In the genomic region with DNA sequence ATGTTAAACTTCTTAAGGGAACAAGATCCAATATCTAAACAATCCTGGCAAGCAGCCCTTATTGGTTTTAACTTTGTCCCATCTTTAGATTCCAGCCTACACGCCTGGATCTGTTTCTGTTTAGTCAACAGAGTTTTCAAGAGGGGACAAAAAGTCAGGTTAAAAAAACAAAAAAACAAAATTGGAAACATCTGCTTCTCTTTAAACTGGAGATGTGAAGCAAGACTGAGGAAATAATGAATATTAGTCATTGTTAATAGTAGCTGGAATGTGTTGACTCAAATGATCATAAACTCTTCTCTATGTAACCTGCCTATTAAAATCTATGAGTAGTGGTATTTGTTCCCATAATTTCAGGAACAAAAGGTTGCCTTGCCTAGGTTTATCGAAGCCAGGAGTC, we compare ENCODE assay signal across 12 cellular contexts. TPM values are rescaled to one million over a fixed set of nuclear protein-coding genes. Genes with fewer than 3 reads are reported as not detected.
A peak's percentile ranks its signal among the peaks of the same experiment; 100 is the strongest.
DNase-seq lines count a peak whose midpoint lies in the region; TF ChIP-seq lines count a peak whose summit lies in the region.
"Had no signal": no experiment of that assay in that cellular context is flagged by ENCODE, and none has a peak within 500 bp of the region (broad histone marks: within the 10 kb centered on the region; RNA-seq: fewer than 3 reads in every experiment).

No MANE protein-coding gene starts in this region.

- 0 out of 2 replicates have a peak overlapping the region, but pooled peaks have one; percentile 5 for H3K9ac ChIP-seq in GM23248
- H3K9ac ChIP-seq in skeletal muscle satellite cell (ENCODE audit: low read depth, low read length), result peak overlapping the region; percentile 71

- H2AFZ ChIP-seq in GM23248 (no peak overlapping the region), OCI-LY7 (ENCODE audit: low read length) (no peak overlapping the region)

- H3K36me3 ChIP-seq in GM23248 (ENCODE audit: low read depth) (0 out of 2 replicates have a peak, but pooled peaks cover 3% of the 10 kb centered on the region), skeletal muscle satellite cell (ENCODE audit: insufficient read depth, low read length) (peaks cover 65% of the 10 kb centered on the region), OCI-LY7 (ENCODE audit: insufficient read depth, low read length) (no peaks in the 10 kb centered on the region)

- peak overlapping the region; percentile 72 for H3K4me2 ChIP-seq in GM23248 (ENCODE audit: unreplicated experiment)
- H3K4me2 ChIP-seq in skeletal muscle satellite cell (ENCODE audit: low read length), result peak overlapping the region; percentile 44
- H3K4me2 ChIP-seq in OCI-LY7 (ENCODE audit: low read length), result no peak overlapping the region

- POLR2A ChIA-PET in OCI-LY7 (lab: Charles Lee), result no interaction called here

- in situ Hi-C loops in GM23248 (cut with MboI), result no loop called here

- H3K4me3 ChIP-seq in GM23248, result peak overlapping the region; percentile 18; the same call in 1 of the 2 replicates
- H3K4me3 ChIP-seq in cardiac fibroblast (replicated peaks in 1 of 2; ENCODE audit: low read depth in 2 of 2, low read length in 2 of 2), result no peak overlapping the region
- no peak overlapping the region for H3K4me3 ChIP-seq in skeletal muscle satellite cell (ENCODE audit: low read length)
- no peak overlapping the region for H3K4me3 ChIP-seq in OCI-LY7 (ENCODE audit: low read depth, low read length, poor library complexity, severe bottlenecking)

- H3K9me2 ChIP-seq in GM23248 (ENCODE audit: insufficient read depth) (no peaks in the 10 kb centered on the region), OCI-LY7 (ENCODE audit: insufficient read depth, low read length) (no peaks in the 10 kb centered on the region)

- H3K9me3 ChIP-seq in GM23248 (ENCODE audit: low read depth) (no peaks in the 10 kb centered on the region), skeletal muscle satellite cell (replicated peaks; ENCODE audit: low read length) (no peaks in the 10 kb centered on the region), OCI-LY7 (ENCODE audit: low read length) (no peaks in the 10 kb centered on the region)

- TF ChIP-seq CTCF in cardiac fibroblast (IDR thresholded peaks at IDR 0.05; ENCODE audit: low read depth, low read length) (no peak), OCI-LY7 (conservative IDR thresholded peaks at IDR 0.05; ENCODE audit: low read length) (no peak), nephron progenitor cell (IDR thresholded peaks at IDR 0.05) (no peak)

- H3F3A ChIP-seq in GM23248 (ENCODE audit: insufficient read depth), result peaks cover 15% of the 10 kb centered on the region

- intact Hi-C loops in OCI-LY7 (cut with micrococcal nuclease; ENCODE audit: unreplicated experiment), result no loop called here

- BruUV-seq in OCI-LY7 (replicated peaks; lab: Mats Ljungman, UMichigan), result no TSS peak

- no peak overlapping the region for H3K4me3 Mint-ChIP-seq in nephron progenitor cell

- H3K27me3 ChIP-seq in GM23248 (replicated peaks; ENCODE audit: insufficient read depth) (no peaks in the 10 kb centered on the region), skeletal muscle satellite cell (ENCODE audit: control insufficient read depth, insufficient read depth, low read length) (no peaks in the 10 kb centered on the region)

- no peak overlapping the region for H3K27ac Mint-ChIP-seq in nephron progenitor cell

- H3K27ac ChIP-seq in GM23248, result peak overlapping the region; percentile 63
- no peak overlapping the region for H3K27ac ChIP-seq in OCI-LY7 (ENCODE audit: low read depth, low read length, poor library complexity, severe bottlenecking)

- H3K4me1 Mint-ChIP-seq in nephron progenitor cell, result no peaks in the 10 kb centered on the region

- no peaks in the 10 kb centered on the region for H3K9me3 Mint-ChIP-seq in nephron progenitor cell

- H3K79me2 ChIP-seq in GM23248 (ENCODE audit: insufficient read depth), result no peaks in the 10 kb centered on the region
- H3K79me2 ChIP-seq in OCI-LY7 (ENCODE audit: insufficient read depth, low read depth, low read length), result no peaks in the 10 kb centered on the region

- H3K27me3 Mint-ChIP-seq in nephron progenitor cell (ENCODE audit: low read depth, poor library complexity), result peaks cover 2% of the 10 kb centered on the region

- WGBS in GM23248 (ENCODE audit: low coverage in 1 of 2, low lambda C conversion rate in 2 of 2, missing lambda C conversion rate in 2 of 2), 2 experiments, result 0 to 4% methylated on average over 2 of the region's 2 CpGs

- CTCF ChIA-PET in OCI-LY7 (lab: Charles Lee; ENCODE audit: unreplicated experiment), result no interaction called here

- peak; percentile 85 for DNase-seq in GM23248
- DNase-seq in cardiac fibroblast (ENCODE audit: low read depth in 2 of 2), result peak; percentile 90 to 94
- peak; percentile 90 for DNase-seq in iris pigment epithelial cell (ENCODE audit: low read depth)
- no peak for DNase-seq in hippocampal formation (lab: John Stamatoyannopoulos, UW)
- no peak for DNase-seq in NCI-H82 treated with DMSO at 0.1 percent for 48 hours (lab: John Stamatoyannopoulos, UW; ENCODE audit: unreplicated experiment)
- DNase-seq in OCI-LY7 (ENCODE audit: low spot score), result no peak
- DNase-seq in nephron progenitor cell, result no peak
- DNase-seq: activated CD4-positive, CD25-positive, alpha-beta regulatory T cell; activated gamma-delta T cell; effector CD4-positive, alpha-beta T cell; NCI-H1694 had no signal

- H4K20me1 ChIP-seq in GM23248 (ENCODE audit: insufficient read depth) (no peaks in the 10 kb centered on the region), OCI-LY7 (ENCODE audit: insufficient read depth, low read length) (no peaks in the 10 kb centered on the region)

- H3K36me3 Mint-ChIP-seq in nephron progenitor cell (ENCODE audit: low read depth), result peaks cover 54% of the 10 kb centered on the region

- H3K4me1 ChIP-seq in GM23248 (ENCODE audit: insufficient read depth) (peaks cover 17% of the 10 kb centered on the region), skeletal muscle satellite cell (ENCODE audit: control insufficient read depth, insufficient read depth, low read length) (peaks cover 32% of the 10 kb centered on the region), OCI-LY7 (ENCODE audit: insufficient read depth, low read length, poor library complexity, severe bottlenecking) (no peaks in the 10 kb centered on the region)

RNA-seq across cellular contexts. Expression of a gene that starts 55.0 kb away (rescaled TPM):
- total RNA-seq in GM23248 (2014; rRNA removed; shearing (Covaris generic)), result 73.6 and 77.7 TPM in 2 replicates
- 79.1 and 82.0 TPM in 2 replicates for polyA plus RNA-seq in GM23248 (2016; fragmentation: Nextera tagmentation; extraction: Ambion mirVana)
- 97.1 and 159 TPM in 2 replicates for total RNA-seq in skeletal muscle satellite cell (2012; rRNA removed)
- total RNA-seq in OCI-LY7 (2014; rRNA removed; shearing (Covaris generic)), result not detected in 2 replicates
- total RNA-seq in OCI-LY7 (2022), result not detected in 2 replicates

Comparison
In these comparisons a context has a peak if more than half of its experiments do, and no peak if none do; other contexts are left out.
1. DNase-seq: peak in GM23248 (single experiment), cardiac fibroblast (2 of 2) and iris pigment epithelial cell (single experiment); none in hippocampal formation (0 of 2), NCI-H82 treated with DMSO at 0.1 percent for 48 hours (single experiment), OCI-LY7 (single experiment) and nephron progenitor cell (single experiment).
2. RNA of a gene that starts 55.0 kb away (total RNA-seq): 73.6 to 77.7 TPM in GM23248; not detected in OCI-LY7; every median in the first group is over 10 times any median in the second.